22 cellular contexts compared by ENCODE assay signal in genomic region chr18:21763846-21764646, GRCh38. TPM values are rescaled to one million over a fixed set of nuclear protein-coding genes. Genes with fewer than 3 reads are reported as not detected.
A peak's percentile ranks its signal among the peaks of the same experiment; 100 is the strongest.
DNase-seq lines count a peak whose midpoint lies in the region; ATAC-seq and TF ChIP-seq lines count a peak whose summit lies in the region.
"Had no signal": no experiment of that assay in that cellular context is flagged by ENCODE, and none has a peak within 500 bp of the region (broad histone marks: within the 10 kb centered on the region; RNA-seq: fewer than 3 reads in every experiment).

No MANE protein-coding gene starts in this region.

- peaks cover 52% of the 10 kb centered on the region for H3K79me2 ChIP-seq in PC-3 (ENCODE audit: low read length)

- peak overlapping the region; percentile 73 for H3K27ac Mint-ChIP-seq in stimulated activated effector memory CD8-positive, alpha-beta T cell treated with anti-CD3 and anti-CD28 coated beads, Interleukin-12 subunit alpha, Interleukin-12 subunit beta, amount 100 ng/mL, for 72 hours
- peak overlapping the region in 1 of 7 donors; percentile 51 for H3K27ac Mint-ChIP-seq in CD4-positive, alpha-beta memory T cell
- H3K27ac Mint-ChIP-seq: activated naive CD8-positive, alpha-beta T cell treated with anti-CD3 and anti-CD28 coated beads, Interleukin-2, amount 10 ng/mL, durations not matched to agents 7 days and 5 days; B cell; memory B cell; naive B cell; type B pancreatic cell had no signal

- H3K4me2 ChIP-seq in PC-3 (ENCODE audit: low read length) = no peak overlapping the region

- peaks cover 12% of the 10 kb centered on the region; the same call in 1 of the 2 replicates for H3K36me3 ChIP-seq in PC-3 (ENCODE audit: low read depth, low read length)
- H3K36me3 ChIP-seq in CD4-positive, alpha-beta memory T cell (ENCODE audit: insufficient read depth, low read length) = no peaks in the 10 kb centered on the region

- H3K4me1 Mint-ChIP-seq in stimulated activated effector memory CD8-positive, alpha-beta T cell treated with anti-CD3 and anti-CD28 coated beads, Interleukin-12 subunit alpha, Interleukin-12 subunit beta, amount 100 ng/mL, for 72 hours = peaks cover 26% of the 10 kb centered on the region
- H3K4me1 Mint-ChIP-seq in CD4-positive, alpha-beta memory T cell = peaks cover 16 to 26% (median 21%) of the 10 kb centered on the region in 4 donors

- CTCF ChIA-PET in PC-3 (lab: Charles Lee) = no interaction called here
- CTCF ChIA-PET in CD4-positive, alpha-beta memory T cell (lab: Charles Lee; ENCODE audit: partially characterized antibody) = no interaction called here

- intact Hi-C loops in Right ventricle myocardium superior (cut with DNase I) (no loop called here), cardiac septum (cut with DNase I) (no loop called here), PC-3 (cut with micrococcal nuclease) (no loop called here)
- intact Hi-C loops in CD4-positive, alpha-beta memory T cell (cut with micrococcal nuclease) = no loop called here

- no peak for TF ChIP-seq CTCF in PC-3 (conservative IDR thresholded peaks at IDR 0.05; ENCODE audit: low read depth, low read length)
- TF ChIP-seq CTCF in foreskin keratinocyte (conservative IDR thresholded peaks at IDR 0.05) = no peak

- POLR2A ChIA-PET in PC-3 (lab: Charles Lee; ENCODE audit: unreplicated experiment) = no interaction called here
- POLR2A ChIA-PET in CD4-positive, alpha-beta memory T cell (lab: Charles Lee; ENCODE audit: partially characterized antibody) = no interaction called here

- H3K36me3 Mint-ChIP-seq in stimulated activated effector memory CD8-positive, alpha-beta T cell treated with anti-CD3 and anti-CD28 coated beads, Interleukin-12 subunit alpha, Interleukin-12 subunit beta, amount 100 ng/mL, for 72 hours = peaks cover 38% of the 10 kb centered on the region
- H3K36me3 Mint-ChIP-seq in CD4-positive, alpha-beta memory T cell = peaks cover 28 to 30% of the 10 kb centered on the region in 2 donors

- H2AFZ ChIP-seq in PC-3 (ENCODE audit: low read length) = no peak overlapping the region

- no peak overlapping the region for H3K4me3 ChIP-seq in PC-3 (ENCODE audit: low read length)
- no peak overlapping the region for H3K4me3 ChIP-seq in CD4-positive, alpha-beta memory T cell (ENCODE audit: low read length in 2 of 2)
- H3K4me3 ChIP-seq: body of pancreas, esophagus squamous epithelium, pancreas had no signal

- H3K27me3 ChIP-seq in PC-3 (ENCODE audit: low read length) = no peaks in the 10 kb centered on the region
- no peaks in the 10 kb centered on the region for H3K27me3 ChIP-seq in foreskin keratinocyte
- no peaks in the 10 kb centered on the region for H3K27me3 ChIP-seq in CD4-positive, alpha-beta memory T cell (ENCODE audit: insufficient read depth, low read length)
- H3K27me3 ChIP-seq: body of pancreas, esophagus squamous epithelium, pancreas had no signal

- H3K9me3 ChIP-seq in PC-3 (ENCODE audit: low read length) = no peaks in the 10 kb centered on the region
- H3K9me3 ChIP-seq in CD4-positive, alpha-beta memory T cell (ENCODE audit: control insufficient read depth in 1 of 2, low read length in 2 of 2) = no peaks in the 10 kb centered on the region
- H3K9me3 ChIP-seq: body of pancreas, esophagus squamous epithelium, pancreas had no signal

- H3K4me3 Mint-ChIP-seq in stimulated activated effector memory CD8-positive, alpha-beta T cell treated with anti-CD3 and anti-CD28 coated beads, Interleukin-12 subunit alpha, Interleukin-12 subunit beta, amount 100 ng/mL, for 72 hours = no peak overlapping the region
- no peak overlapping the region for H3K4me3 Mint-ChIP-seq in CD4-positive, alpha-beta memory T cell
- H3K4me3 Mint-ChIP-seq: activated naive CD8-positive, alpha-beta T cell treated with anti-CD3 and anti-CD28 coated beads, Interleukin-2, amount 10 ng/mL, durations not matched to agents 7 days and 5 days; B cell; memory B cell; naive B cell; type B pancreatic cell had no signal

- no peak overlapping the region for H3K9ac ChIP-seq in PC-3 (ENCODE audit: low read length)

- no peaks in the 10 kb centered on the region for H3K9me3 Mint-ChIP-seq in stimulated activated effector memory CD8-positive, alpha-beta T cell treated with anti-CD3 and anti-CD28 coated beads, Interleukin-12 subunit alpha, Interleukin-12 subunit beta, amount 100 ng/mL, for 72 hours
- H3K9me3 Mint-ChIP-seq in CD4-positive, alpha-beta memory T cell = no peaks in the 10 kb centered on the region
- H3K9me3 Mint-ChIP-seq: memory B cell, naive B cell had no signal

- ATAC-seq in Right ventricle myocardium superior (ENCODE audit: poor library complexity) = peak; percentile 41
- peak; percentile 18; the same call in 1 of the 2 replicates for ATAC-seq in PC-3
- ATAC-seq in foreskin keratinocyte = peak; percentile 28
- peak; percentile 37 for ATAC-seq in stimulated activated effector memory CD8-positive, alpha-beta T cell treated with anti-CD3 and anti-CD28 coated beads, Interleukin-12 subunit alpha, Interleukin-12 subunit beta, amount 100 ng/mL, for 72 hours
- ATAC-seq in GM21390 (IDR thresholded peaks at IDR 0.05; ENCODE audit: unreplicated experiment) = no peak
- ATAC-seq: body of pancreas, pancreas, sciatic nerve had no signal

- DNase-seq in Right ventricle myocardium superior (no peak), cardiac septum (ENCODE audit: low spot score) (no peak), PC-3 (no peak), foreskin keratinocyte (no peak), NCI-H1105 (lab: John Stamatoyannopoulos, UW) (no peak)
- DNase-seq in stimulated activated effector memory CD8-positive, alpha-beta T cell treated with anti-CD3 and anti-CD28 coated beads, Interleukin-12 subunit alpha, Interleukin-12 subunit beta, amount 100 ng/mL, for 72 hours (ENCODE audit: low spot score in 2 of 2) = no peak
- DNase-seq in CD4-positive, alpha-beta memory T cell = no peak
- DNase-seq: activated CD8-positive, alpha-beta memory T cell treated with anti-CD3 and anti-CD28 coated beads, Interleukin-2, amount 50 U/mL, for 48 hours; activated naive CD8-positive, alpha-beta T cell treated with anti-CD3 and anti-CD28 coated beads, Interleukin-2, amount 10 ng/mL, durations not matched to agents 7 days and 5 days; body of pancreas; effector memory CD4-positive, alpha-beta T cell; esophagus squamous epithelium; naive B cell; NCI-H2081 treated with DMSO at 0.1 percent for 48 hours; NK-92 treated with Interleukin-12 subunit alpha and Interleukin-12 subunit beta, amount 100 ng/mL, for 24 hours; pancreas; stimulated activated CD4-positive, alpha-beta T cell treated with anti-CD3 and anti-CD28 coated beads, Interleukin-15, amount 100 ng/mL, for 24 hours had no signal

- no peaks in the 10 kb centered on the region for H3K27me3 Mint-ChIP-seq in CD4-positive, alpha-beta memory T cell
- H3K27me3 Mint-ChIP-seq: activated naive CD8-positive, alpha-beta T cell treated with anti-CD3 and anti-CD28 coated beads, Interleukin-2, amount 10 ng/mL, durations not matched to agents 7 days and 5 days; B cell; memory B cell; naive B cell; type B pancreatic cell had no signal

- no TSS peak for BruUV-seq in PC-3 (replicated peaks; lab: Mats Ljungman, UMichigan)

- H4K20me1 ChIP-seq in PC-3 (ENCODE audit: low read length) = no peaks in the 10 kb centered on the region

- H3K9me2 ChIP-seq in PC-3 (replicated peaks; ENCODE audit: low read length) = no peaks in the 10 kb centered on the region

- no peak overlapping the region for H3K27ac ChIP-seq in PC-3 (ENCODE audit: low read length)
- no peak overlapping the region for H3K27ac ChIP-seq in foreskin keratinocyte
- no peak overlapping the region for H3K27ac ChIP-seq in CD4-positive, alpha-beta memory T cell (ENCODE audit: low read depth, low read length)
- H3K27ac ChIP-seq: body of pancreas, esophagus squamous epithelium, pancreas had no signal

- no peaks in the 10 kb centered on the region for H3K4me1 ChIP-seq in PC-3 (ENCODE audit: insufficient read depth, low read length)
- peaks cover 23% of the 10 kb centered on the region for H3K4me1 ChIP-seq in foreskin keratinocyte
- H3K4me1 ChIP-seq in CD4-positive, alpha-beta memory T cell (ENCODE audit: insufficient read depth, low read length) = peaks cover 6% of the 10 kb centered on the region
- H3K4me1 ChIP-seq: pancreas had no signal

- no peaks in the 10 kb centered on the region for H3F3A ChIP-seq in PC-3 (ENCODE audit: low read length, unreplicated experiment)

RNA-seq across cellular contexts. Expression of gene MIB1, which starts 23.5 kb away (rescaled TPM):
- 16.5 TPM for total RNA-seq in Right ventricle myocardium superior
- 29.0 TPM for total RNA-seq in cardiac septum
- 25.1 and 26.3 TPM in 2 replicates for total RNA-seq in PC-3 (2014; rRNA removed)
- total RNA-seq in foreskin keratinocyte = 37.5 and 38.4 TPM in 2 replicates
- 3.8 and 4.1 TPM in 2 replicates for polyA plus RNA-seq in foreskin keratinocyte
- total RNA-seq in CD4-positive, alpha-beta memory T cell = 10 to 100 TPM; 37.6 to 39.0 TPM
- 1 to 10 TPM; 6.7 to 7.5 TPM for polyA plus RNA-seq in CD4-positive, alpha-beta memory T cell

RNA-seq across cellular contexts. Expression of gene ABHD3, which starts 59.5 kb away (rescaled TPM):
- total RNA-seq in Right ventricle myocardium superior = 5.0 TPM
- 4.0 TPM for total RNA-seq in cardiac septum
- 17.9 and 21.4 TPM in 2 replicates for total RNA-seq in PC-3 (2014; rRNA removed)
- 21.4 and 23.0 TPM in 2 replicates for total RNA-seq in foreskin keratinocyte
- 12.7 and 19.6 TPM in 2 replicates for polyA plus RNA-seq in foreskin keratinocyte
- total RNA-seq in CD4-positive, alpha-beta memory T cell = 10 to 100 TPM; 63.0 to 65.6 TPM
- polyA plus RNA-seq in CD4-positive, alpha-beta memory T cell = 10 to 100 TPM; 35.0 to 43.9 TPM
